Comparison of ENCODE assay signal across 9 cellular contexts in the genomic region with DNA sequence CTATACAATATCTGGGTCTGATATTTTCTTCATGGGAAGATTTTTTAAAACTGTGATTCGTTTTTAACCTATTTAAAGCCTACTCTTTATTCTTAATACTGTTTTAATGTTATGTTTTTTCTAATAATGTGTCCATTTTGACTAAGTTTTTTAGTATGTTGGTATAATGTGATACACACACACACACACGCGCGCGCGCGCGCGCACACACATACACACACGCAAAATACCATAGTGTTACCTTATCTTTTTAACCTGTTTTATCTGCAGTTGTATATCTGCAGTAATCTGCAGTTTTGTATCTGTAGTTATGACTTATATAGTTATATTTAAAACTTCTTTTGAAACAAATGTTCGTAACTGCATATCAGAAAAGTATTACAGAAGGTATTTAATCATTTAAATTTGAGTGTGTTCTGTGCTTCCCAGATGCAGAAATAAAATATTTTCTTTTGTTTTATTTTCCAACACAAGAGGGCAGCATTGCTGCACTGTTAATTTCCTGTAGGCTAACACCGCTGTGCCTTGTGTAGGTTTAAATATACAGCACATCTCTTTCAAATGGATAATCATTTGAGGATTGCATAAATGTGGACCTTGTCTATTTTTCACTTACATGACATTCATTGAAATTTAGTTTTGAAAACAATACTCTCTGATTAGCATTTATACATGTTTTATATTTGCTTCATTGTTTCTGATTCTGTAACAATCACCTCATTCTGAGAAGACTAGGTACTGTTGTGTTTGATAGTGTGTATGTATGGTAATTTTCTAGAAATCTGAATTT.
DNase-seq lines count a peak whose midpoint lies in the region; ATAC-seq and TF ChIP-seq lines count a peak whose summit lies in the region.
"Had no signal": no experiment of that assay in that cellular context is flagged by ENCODE, and none has a peak within 500 bp of the region (broad histone marks: within the 10 kb centered on the region; RNA-seq: fewer than 3 reads in every experiment).

No MANE protein-coding gene starts in this region.

- DNase-seq in AG04449 (ENCODE audit: low read depth, low spot score) (no peak), ELR (ENCODE audit: low read depth) (peak; percentile 70), NCI-H2107 treated with DMSO at 0.1 percent for 48 hours (lab: John Stamatoyannopoulos, UW; ENCODE audit: unreplicated experiment) (peak; percentile 20), germinal center (ENCODE audit: low spot score) (peak; percentile 21), retinal pigment epithelial cell (ENCODE audit: low read depth) (no peak)
- DNase-seq in activated CD8-positive, alpha-beta T cell treated with anti-CD3 and anti-CD28 coated beads, Interleukin-2, amount 10 ng/mL, durations not matched to agents 7 days and 5 days: peak; percentile 47
- no peak for DNase-seq in activated T-helper 2 cell treated with anti-CD3 and anti-CD28 coated beads, Interferon-gamma antibody, Interleukin-2, Interleukin-4, amounts not matched to agents 10 μg/mL and 5 μg/mL and 100 μg/mL, durations not matched to agents 14 hours and 24 hours and 36 hours (ENCODE audit: low spot score)

- H3K4me3 Mint-ChIP-seq in activated CD8-positive, alpha-beta T cell treated with anti-CD3 and anti-CD28 coated beads, Interleukin-2, amount 10 ng/mL, durations not matched to agents 7 days and 5 days: no peak overlapping the region
- H3K4me3 Mint-ChIP-seq in activated T-helper 2 cell treated with anti-CD3 and anti-CD28 coated beads, Interferon-gamma antibody, Interleukin-2, Interleukin-4, amounts not matched to agents 10 μg/mL and 5 μg/mL and 100 μg/mL, durations not matched to agents 14 hours and 24 hours and 36 hours (ENCODE audit: low read depth): no peak overlapping the region

- no peaks in the 10 kb centered on the region for H3K4me1 Mint-ChIP-seq in activated CD8-positive, alpha-beta T cell treated with anti-CD3 and anti-CD28 coated beads, Interleukin-2, amount 10 ng/mL, durations not matched to agents 7 days and 5 days (ENCODE audit: low read depth)
- H3K4me1 Mint-ChIP-seq in activated T-helper 2 cell treated with anti-CD3 and anti-CD28 coated beads, Interferon-gamma antibody, Interleukin-2, Interleukin-4, amounts not matched to agents 10 μg/mL and 5 μg/mL and 100 μg/mL, durations not matched to agents 14 hours and 24 hours and 36 hours (ENCODE audit: low read depth): peaks cover 5% of the 10 kb centered on the region

- intact Hi-C loops in activated T-helper 2 cell treated with anti-CD3 and anti-CD28 coated beads, Interferon-gamma antibody, Interleukin-2, Interleukin-4, amounts not matched to agents 10 μg/mL and 5 μg/mL and 100 μg/mL, durations not matched to agents 14 hours and 24 hours and 36 hours (cut with micrococcal nuclease): loop anchor here (1.0 to 10.0 kb wide), 4 partner anchors 284 to 766 kb away; no protein-coding TSS in a partner anchor

- H3K27ac Mint-ChIP-seq in activated CD8-positive, alpha-beta T cell treated with anti-CD3 and anti-CD28 coated beads, Interleukin-2, amount 10 ng/mL, durations not matched to agents 7 days and 5 days: no peak overlapping the region
- H3K27ac Mint-ChIP-seq in activated T-helper 2 cell treated with anti-CD3 and anti-CD28 coated beads, Interferon-gamma antibody, Interleukin-2, Interleukin-4, amounts not matched to agents 10 μg/mL and 5 μg/mL and 100 μg/mL, durations not matched to agents 14 hours and 24 hours and 36 hours: no peak overlapping the region

- no peak overlapping the region for H3K4me3 ChIP-seq in AG04449 (ENCODE audit: low read depth, low read length)
- H3K4me3 ChIP-seq in retinal pigment epithelial cell (ENCODE audit: low read length): no peak overlapping the region
- H3K4me3 ChIP-seq: skin epidermis had no signal

- H3K9me3 Mint-ChIP-seq in activated CD8-positive, alpha-beta T cell treated with anti-CD3 and anti-CD28 coated beads, Interleukin-2, amount 10 ng/mL, durations not matched to agents 7 days and 5 days (ENCODE audit: insufficient read depth): no peaks in the 10 kb centered on the region
- no peaks in the 10 kb centered on the region for H3K9me3 Mint-ChIP-seq in activated T-helper 2 cell treated with anti-CD3 and anti-CD28 coated beads, Interferon-gamma antibody, Interleukin-2, Interleukin-4, amounts not matched to agents 10 μg/mL and 5 μg/mL and 100 μg/mL, durations not matched to agents 14 hours and 24 hours and 36 hours

- peak; percentile 76 for ATAC-seq in HG02678 (IDR thresholded peaks at IDR 0.05; ENCODE audit: unreplicated experiment)
- ATAC-seq in activated CD8-positive, alpha-beta T cell treated with anti-CD3 and anti-CD28 coated beads, Interleukin-2, amount 10 ng/mL, durations not matched to agents 7 days and 5 days: peak; percentile 57

- H3K27me3 Mint-ChIP-seq in activated CD8-positive, alpha-beta T cell treated with anti-CD3 and anti-CD28 coated beads, Interleukin-2, amount 10 ng/mL, durations not matched to agents 7 days and 5 days (ENCODE audit: low read depth): peaks cover 4% of the 10 kb centered on the region
- H3K27me3 Mint-ChIP-seq in activated T-helper 2 cell treated with anti-CD3 and anti-CD28 coated beads, Interferon-gamma antibody, Interleukin-2, Interleukin-4, amounts not matched to agents 10 μg/mL and 5 μg/mL and 100 μg/mL, durations not matched to agents 14 hours and 24 hours and 36 hours (ENCODE audit: low read depth): peaks cover 7% of the 10 kb centered on the region

- no peaks in the 10 kb centered on the region for H3K36me3 Mint-ChIP-seq in activated CD8-positive, alpha-beta T cell treated with anti-CD3 and anti-CD28 coated beads, Interleukin-2, amount 10 ng/mL, durations not matched to agents 7 days and 5 days (ENCODE audit: low read depth)
- H3K36me3 Mint-ChIP-seq in activated T-helper 2 cell treated with anti-CD3 and anti-CD28 coated beads, Interferon-gamma antibody, Interleukin-2, Interleukin-4, amounts not matched to agents 10 μg/mL and 5 μg/mL and 100 μg/mL, durations not matched to agents 14 hours and 24 hours and 36 hours (ENCODE audit: low read depth): no peaks in the 10 kb centered on the region

- CTCF ChIA-PET in AG04449 (lab: Yijun Ruan, JAX): interaction anchor here (0.8 to 11.1 kb wide), 34 partner anchors 9 to 547 kb away, joined by 3 to 401 read pairs (median 4); no protein-coding TSS in a partner anchor
- CTCF ChIA-PET in activated CD8-positive, alpha-beta T cell treated with anti-CD3 and anti-CD28 coated beads, Interleukin-2, amount 10 ng/mL, durations not matched to agents 7 days and 5 days (lab: Charles Lee): interaction anchor here (0.8 to 7.7 kb wide), 17 partner anchors 19 to 722 kb away, joined by 3 to 175 read pairs (median 5); no protein-coding TSS in a partner anchor

- TF ChIP-seq CTCF in AG04449 (IDR thresholded peaks at IDR 0.05; ENCODE audit: insufficient read depth, low read length, missing control alignments) (peak; percentile 23), retinal pigment epithelial cell (conservative IDR thresholded peaks at IDR 0.05; ENCODE audit: low read depth, low read length) (peak; percentile 42)

- POLR2A ChIA-PET in AG04449 (lab: Yijun Ruan, JAX): no interaction called here
- POLR2A ChIA-PET in activated CD8-positive, alpha-beta T cell treated with anti-CD3 and anti-CD28 coated beads, Interleukin-2, amount 10 ng/mL, durations not matched to agents 7 days and 5 days (lab: Charles Lee): no interaction called here

Comparison
In these comparisons a context has a peak if more than half of its experiments do, and no peak if none do; other contexts are left out.
1. DNase-seq: peak in ELR (single experiment), NCI-H2107 treated with DMSO at 0.1 percent for 48 hours (single experiment), activated CD8-positive, alpha-beta T cell treated with anti-CD3 and anti-CD28 coated beads, Interleukin-2, amount 10 ng/mL, durations not matched to agents 7 days and 5 days (single experiment) and germinal center (single experiment); none in AG04449 (single experiment), retinal pigment epithelial cell (single experiment) and activated T-helper 2 cell treated with anti-CD3 and anti-CD28 coated beads, Interferon-gamma antibody, Interleukin-2, Interleukin-4, amounts not matched to agents 10 μg/mL and 5 μg/mL and 100 μg/mL, durations not matched to agents 14 hours and 24 hours and 36 hours (single experiment).